Comparison of ENCODE assay signal across 1 cellular context in genomic region chr5:172862165-172862801, GRCh38.
TF ChIP-seq lines count a peak whose summit lies in the region.

No MANE protein-coding gene starts in this region.

TF ChIP-seq in endothelial cell of umbilical vein, 7 proteins besides CTCF, POLR2A, EP300 and RAD21:
- TF ChIP-seq JUN (IDR thresholded peaks at IDR 0.05; ENCODE audit: borderline replicate concordance, insufficient read depth, insufficient read length, low read depth) (no peak), EZH2 (IDR thresholded peaks at IDR 0.05; ENCODE audit: borderline replicate concordance, low read depth, low read length, severe bottlenecking) (no peak), GATA2 (IDR thresholded peaks at IDR 0.05; ENCODE audit: insufficient read depth, insufficient read length, low read depth, low read length) (peak; percentile 83), MAX (IDR thresholded peaks at IDR 0.05; ENCODE audit: insufficient read depth, insufficient read length) (no peak), MYC (IDR thresholded peaks at IDR 0.05; ENCODE audit: low read depth, low read length) (no peak), POLR2AphosphoS5 (IDR thresholded peaks at IDR 0.05; ENCODE audit: insufficient read depth, low read depth, low read length) (no peak), FOS (IDR thresholded peaks at IDR 0.05; ENCODE audit: borderline replicate concordance, insufficient read depth, low read length) (no peak)
TF ChIP-seq in endothelial cell of umbilical vein: peak in this region for 1.
